In the genomic region with DNA sequence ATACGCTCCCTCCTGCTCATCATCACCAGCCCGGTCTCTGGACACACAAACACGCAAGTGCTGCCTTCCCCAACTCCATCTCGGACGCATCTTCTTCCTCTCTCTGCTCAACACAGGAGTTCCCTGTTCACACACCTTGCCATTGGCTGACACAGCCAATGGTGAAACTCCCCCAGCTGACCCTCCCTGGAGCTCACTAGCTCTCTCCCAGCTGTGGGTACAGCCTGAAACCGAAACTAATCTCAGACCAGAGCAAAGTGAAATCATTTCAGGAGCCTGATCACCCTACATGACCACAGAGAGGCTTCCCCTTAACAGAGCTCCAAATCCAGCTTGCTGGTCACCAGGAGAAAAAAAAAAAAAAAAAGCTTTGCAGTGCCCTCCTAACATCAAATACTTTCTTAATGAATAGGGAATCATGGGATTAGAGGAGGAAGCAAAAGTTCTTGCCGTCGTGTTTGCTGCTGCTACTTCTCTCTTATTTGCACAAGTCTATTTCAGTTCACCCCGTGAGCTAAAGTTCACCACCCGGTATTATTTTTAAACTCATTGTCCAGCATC, we compare ENCODE assay signal across 1 cellular context.
TF ChIP-seq lines count a peak whose summit lies in the region.

No MANE protein-coding gene starts in this region.

TF ChIP-seq in GM23338, 12 proteins besides CTCF, POLR2A, EP300 and RAD21 (continued from another document):
- TF ChIP-seq ZNF462 (CRISPR knock-in tag; IDR thresholded peaks at IDR 0.05) (no peak), EZH2 (IDR thresholded peaks at IDR 0.05; ENCODE audit: low read depth, unreplicated experiment) (no peak), POLR2AphosphoS5 (IDR thresholded peaks at IDR 0.05; ENCODE audit: low read depth) (no peak), EZH2phosphoT487 (IDR thresholded peaks at IDR 0.05; ENCODE audit: unreplicated experiment) (no peak), CREB1 (CRISPR knock-in tag; IDR thresholded peaks at IDR 0.05; ENCODE audit: low read depth) (no peak)
